8 cellular contexts compared by ENCODE assay signal in genomic region chr17:64635647-64636305, GRCh38. TPM values are rescaled to one million over a fixed set of nuclear protein-coding genes. Genes with fewer than 3 reads are reported as not detected.
DNase-seq lines count a peak whose midpoint lies in the region; ATAC-seq and TF ChIP-seq lines count a peak whose summit lies in the region.

No MANE protein-coding gene starts in this region.

- H3K4me3 ChIP-seq in stomach (no peak overlapping the region), tibial artery (no peak overlapping the region)

- 60 to 70% (median 65%) methylated on average over 1 of the region's 1 CpG for WGBS in stomach, 5 donors

- intact Hi-C loops in stomach (cut with DNase I; ENCODE audit: low total_unique reads) (no loop called here), tibial artery (cut with DNase I; ENCODE audit: low total_unique reads) (no loop called here)

- TF ChIP-seq POLR2A in stomach (IDR thresholded peaks at IDR 0.05), result no peak

- peak; percentile 88 for ATAC-seq in GM18868 (IDR thresholded peaks at IDR 0.05; ENCODE audit: unreplicated experiment)
- ATAC-seq in HG03342 (IDR thresholded peaks at IDR 0.05; ENCODE audit: unreplicated experiment), result peak; percentile 79

- H3K36me3 ChIP-seq in stomach, result peaks cover 0 to 5% (median 4%) of the 10 kb centered on the region in 4 donors
- peaks cover 0 to 4% (median 0%) of the 10 kb centered on the region in 3 donors for H3K36me3 ChIP-seq in tibial artery

- TF ChIP-seq CTCF in stomach (IDR thresholded peaks at IDR 0.05) (no peak), tibial artery (IDR thresholded peaks at IDR 0.05) (no peak)

- H3K9me3 ChIP-seq in stomach (no peaks in the 10 kb centered on the region), tibial artery (no peaks in the 10 kb centered on the region)

- H3K4me1 ChIP-seq in stomach (peaks cover 8 to 65% (median 34%) of the 10 kb centered on the region in 4 donors), tibial artery (peaks cover 0 to 31% (median 2%) of the 10 kb centered on the region in 4 donors)

- no peaks in the 10 kb centered on the region for H3K27me3 ChIP-seq in stomach
- H3K27me3 ChIP-seq in tibial artery, result no peaks in the 10 kb centered on the region

- no peak for TF ChIP-seq EP300 in stomach (IDR thresholded peaks at IDR 0.05)

- DNase-seq in A172 (ENCODE audit: low spot score) (peak; percentile 46), amniotic epithelial cell (ENCODE audit: low read depth) (peak; percentile 67), SKM-1 treated with dmso at 0.1 percent for 144 hours (lab: John Stamatoyannopoulos, UW; ENCODE audit: unreplicated experiment) (no peak), stomach (no peak), tibial artery (no peak), NCI-H1048 (lab: John Stamatoyannopoulos, UW) (no peak)

- no peak overlapping the region for H3K27ac ChIP-seq in stomach
- H3K27ac ChIP-seq in tibial artery, result no peak overlapping the region

RNA-seq across cellular contexts. Expression of gene SMURF2, which starts 26.3 kb away (rescaled TPM):
- total RNA-seq in A172 (2014; rRNA removed; shearing (Covaris generic)), result 45.6 and 50.8 TPM in 2 replicates
- 10 to 100 TPM in 4 of 5 donors, 1 to 10 TPM in 1; 2.6 to 54.3 (median 26.3) TPM for total RNA-seq in stomach
- polyA plus RNA-seq in stomach, result 1 to 10 TPM; 4.1 to 9.9 (median 7.9) TPM

Comparison
In these comparisons a context has a peak if more than half of its experiments do, and no peak if none do; other contexts are left out.
1. DNase-seq: peak in A172 (single experiment) and amniotic epithelial cell (single experiment); none in SKM-1 treated with dmso at 0.1 percent for 144 hours (single experiment), stomach (single experiment), tibial artery (0 of 2) and NCI-H1048 (single experiment).